ENCODE assay signal across 9 cellular contexts in genomic region chr6:46419576-46420002, GRCh38.
DNase-seq lines count a peak whose midpoint lies in the region; ATAC-seq and TF ChIP-seq lines count a peak whose summit lies in the region.
"Had no signal": no experiment of that assay in that cellular context is flagged by ENCODE, and none has a peak within 500 bp of the region (broad histone marks: within the 10 kb centered on the region; RNA-seq: fewer than 3 reads in every experiment).

No MANE protein-coding gene starts in this region.

- DNase-seq in NCI-H2081 (lab: John Stamatoyannopoulos, UW), result peak; percentile 39 to 56
- DNase-seq in NCI-H2081 treated with DMSO at 0.1 percent for 48 hours (lab: John Stamatoyannopoulos, UW), result no peak
- DNase-seq in Jurkat, Clone E6-1 (ENCODE audit: low read depth, low spot score), result peak; percentile 47
- peak; percentile 89 for DNase-seq in OCI-M1 (lab: John Stamatoyannopoulos, UW)
- peak; percentile 72 for DNase-seq in cerebellum (ENCODE audit: low spot score)
- DNase-seq in left lung, result peak in 1 of 2 donors; percentile 37
- DNase-seq in upper lobe of left lung, result peak in 1 of 2 donors; percentile 40
- DNase-seq in T-helper 17 cell, result no peak

- H3K36me3 ChIP-seq in left lung (no peaks in the 10 kb centered on the region), upper lobe of left lung (no peaks in the 10 kb centered on the region)
- H3K36me3 ChIP-seq: BLaER1 treated with 17β-estradiol and CSF1 and Interleukin-3, amounts not matched to agents 10 nM and 100 nM had no signal

- no peaks in the 10 kb centered on the region for H3K36me3 Mint-ChIP-seq in T-helper 17 cell (ENCODE audit: low read depth)

- TF ChIP-seq CTCF in left lung (IDR thresholded peaks at IDR 0.05) (peak; percentile 65 to 66), upper lobe of left lung (IDR thresholded peaks at IDR 0.05) (peak in 5 of 6 experiments; percentile 55 to 70 (median 66))

- H3K4me3 Mint-ChIP-seq in T-helper 17 cell, result no peak overlapping the region

- H3K9me3 ChIP-seq in left lung (no peaks in the 10 kb centered on the region), upper lobe of left lung (no peaks in the 10 kb centered on the region), T-helper 17 cell (ENCODE audit: control insufficient read depth, low read length, poor library complexity, severe bottlenecking) (no peaks in the 10 kb centered on the region)
- H3K9me3 ChIP-seq: BLaER1 treated with 17β-estradiol and CSF1 and Interleukin-3, amounts not matched to agents 10 nM and 100 nM had no signal

- 0 to 4% methylated on average over 2 of the region's 2 CpGs for WGBS in upper lobe of left lung, 2 donors

- intact Hi-C loops in left lung (cut with DNase I), result loop anchor here in 1 of 2 donors (10.0 kb wide), 1 partner anchor 205 kb away; no protein-coding TSS in a partner anchor

- peaks cover 4% of the 10 kb centered on the region for H3K4me1 Mint-ChIP-seq in T-helper 17 cell

- TF ChIP-seq POLR2A in upper lobe of left lung (IDR thresholded peaks at IDR 0.05), result no peak

- no peak for TF ChIP-seq EP300 in upper lobe of left lung (IDR thresholded peaks at IDR 0.05)

- H3K4me3 ChIP-seq in Jurkat, Clone E6-1 (ENCODE audit: low read length), result no peak overlapping the region
- H3K4me3 ChIP-seq in left lung (no peak overlapping the region), upper lobe of left lung (no peak overlapping the region)
- H3K4me3 ChIP-seq: BLaER1 treated with 17β-estradiol and CSF1 and Interleukin-3, amounts not matched to agents 10 nM and 100 nM had no signal

- no peaks in the 10 kb centered on the region for H3K4me1 ChIP-seq in left lung
- no peaks in the 10 kb centered on the region for H3K4me1 ChIP-seq in upper lobe of left lung

- ATAC-seq in left lung (peak; percentile 84), upper lobe of left lung (ENCODE audit: low FRiP score in 2 of 2) (peak in 1 of 2 donors; percentile 69), T-helper 17 cell (no peak)

- H3K27ac ChIP-seq in left lung (no peak overlapping the region), upper lobe of left lung (no peak overlapping the region)
- H3K27ac ChIP-seq: BLaER1 treated with 17β-estradiol and CSF1 and Interleukin-3, amounts not matched to agents 10 nM and 100 nM had no signal

- peaks cover 46% of the 10 kb centered on the region for H3K27me3 Mint-ChIP-seq in T-helper 17 cell

- H3K27me3 ChIP-seq in left lung (no peaks in the 10 kb centered on the region), upper lobe of left lung (no peaks in the 10 kb centered on the region)
- H3K27me3 ChIP-seq: BLaER1 treated with 17β-estradiol and CSF1 and Interleukin-3, amounts not matched to agents 10 nM and 100 nM had no signal

- no peak overlapping the region for H3K27ac Mint-ChIP-seq in T-helper 17 cell

Comparison
In these comparisons a context has a peak if more than half of its experiments do, and no peak if none do; other contexts are left out.
1. DNase-seq: peak in NCI-H2081 (2 of 2), Jurkat, Clone E6-1 (single experiment), OCI-M1 (single experiment) and cerebellum (single experiment); none in NCI-H2081 treated with DMSO at 0.1 percent for 48 hours (single experiment) and T-helper 17 cell (0 of 3).